7 cellular contexts compared by ENCODE assay signal in genomic region chr16:88810868-88811599, GRCh38. TPM values are rescaled to one million over a fixed set of nuclear protein-coding genes. Genes with fewer than 3 reads are reported as not detected.
DNase-seq lines count a peak whose midpoint lies in the region; ATAC-seq and TF ChIP-seq lines count a peak whose summit lies in the region.

No MANE protein-coding gene starts in this region.

- H3K36me3 Mint-ChIP-seq in H9 (ENCODE audit: insufficient read depth in 1 of 3, low read depth in 3 of 3) = peaks cover 17 to 49% (median 42%) of the 10 kb centered on the region in 3 experiments; a peak in 6 of 7 replicates

- H3K27me3 ChIP-seq in H9 (ENCODE audit: insufficient read depth, low read length) (no peaks in the 10 kb centered on the region), body of pancreas (no peaks in the 10 kb centered on the region), iPS DF 6.9 (ENCODE audit: control insufficient read depth, insufficient read depth, low read length) (no peaks in the 10 kb centered on the region), gastrocnemius medialis (no peaks in the 10 kb centered on the region)

- H3K36me3 ChIP-seq in body of pancreas (replicated peaks in 1 of 2; ENCODE audit: insufficient read depth in 1 of 2, low read depth in 2 of 2) (no peaks in the 10 kb centered on the region), iPS DF 6.9 (ENCODE audit: control insufficient read depth, insufficient read depth, low read length) (peaks cover 37% of the 10 kb centered on the region), gastrocnemius medialis (peaks cover 0 to 10% of the 10 kb centered on the region in 2 donors)

- peak overlapping the region; percentile 91 for H3K14ac ChIP-seq in H9 (ENCODE audit: insufficient read depth, low read length)

- TF ChIP-seq CTCF in GM13976 (IDR thresholded peaks at IDR 0.05; ENCODE audit: borderline replicate concordance, control extremely low read depth, extremely low read depth, insufficient read depth, missing control alignments) (no peak), H9 (conservative IDR thresholded peaks at IDR 0.05) (no peak), LNCaP clone FGC (IDR thresholded peaks at IDR 0.05; ENCODE audit: control insufficient read depth, extremely low read depth, insufficient read depth) (no peak), body of pancreas (IDR thresholded peaks at IDR 0.05) (no peak), gastrocnemius medialis (IDR thresholded peaks at IDR 0.05 in 4 of 5, conservative IDR thresholded peaks at IDR 0.05 in 1 of 5) (no peak)

- peak; percentile 79 for ATAC-seq in body of pancreas
- ATAC-seq in gastrocnemius medialis = peak; percentile 69 to 74

- H3K9ac ChIP-seq in H9 (ENCODE audit: extremely low read depth, insufficient read length, low read length) = peak overlapping the region; percentile 82

- H3K4ac ChIP-seq in H9 (ENCODE audit: low read depth, low read length) = no peak overlapping the region; the same call in 1 of the 2 replicates

- no peak overlapping the region for H2BK12ac ChIP-seq in H9 (ENCODE audit: insufficient read length, low read depth, low read length)

- H2AFZ ChIP-seq in H9 (ENCODE audit: low read length) = no peak overlapping the region

- intact Hi-C loops in body of pancreas (cut with DNase I) = loop anchor here (10.0 kb wide), 1 partner anchor 404 kb away; the partner anchor contains the start of gene ZNF778
- intact Hi-C loops in gastrocnemius medialis (cut with DNase I; ENCODE audit: low total_unique reads) = loop anchor here (1.0 to 10.0 kb wide), 7 partner anchors 8 to 946 kb away; partner anchors contain the start of genes ACSF3, CDH15, CDT1 and SLC7A5

- H2BK20ac ChIP-seq in H9 (ENCODE audit: low read depth, low read length, poor library complexity, severe bottlenecking) = no peak overlapping the region

- H4K20me1 ChIP-seq in H9 (ENCODE audit: control insufficient read depth, insufficient read depth, insufficient read length) = peaks cover 3% of the 10 kb centered on the region

- H2BK120ac ChIP-seq in H9 (ENCODE audit: low read depth, low read length, poor library complexity, severe bottlenecking) = peak overlapping the region; percentile 51

- H3T11ph ChIP-seq in H9 (ENCODE audit: low read length) = no peak overlapping the region

- no peaks in the 10 kb centered on the region for H3K9me3 Mint-ChIP-seq in H9

- H3K4me2 ChIP-seq in H9 (ENCODE audit: insufficient read depth, insufficient read length, low read length) = peak overlapping the region; percentile 81

- H2AK5ac ChIP-seq in H9 (ENCODE audit: insufficient read length, low read length) = no peak overlapping the region

- H2BK5ac ChIP-seq in H9 (ENCODE audit: insufficient read length, low read length) = no peak overlapping the region

- H3K4me1 Mint-ChIP-seq in H9 = peaks cover 6 to 10% of the 10 kb centered on the region in 2 experiments

- H3K56ac ChIP-seq in H9 (ENCODE audit: insufficient read length, low read depth, low read length) = no peak overlapping the region

- H3K4me1 ChIP-seq in H9 (ENCODE audit: insufficient read depth, low read length) (no peaks in the 10 kb centered on the region), body of pancreas (peaks cover 42% of the 10 kb centered on the region), iPS DF 6.9 (ENCODE audit: control insufficient read depth, insufficient read depth, low read length) (peaks cover 3% of the 10 kb centered on the region; the same call in 1 of the 2 replicates), gastrocnemius medialis (peaks cover 14 to 20% of the 10 kb centered on the region in 2 donors)

- peaks cover 3% of the 10 kb centered on the region; the same call in 1 of the 2 replicates for H3K79me2 ChIP-seq in H9 (ENCODE audit: insufficient read depth, low read length)

- TF ChIP-seq POLR2A in body of pancreas (IDR thresholded peaks at IDR 0.05) (peak; percentile 71 to 93 (median 84)), gastrocnemius medialis (IDR thresholded peaks at IDR 0.05) (peak in 1 of 2 donors; percentile 87)

- H3K27ac ChIP-seq in H9 (ENCODE audit: insufficient read length, low read depth, low read length) (no peak overlapping the region), body of pancreas (peak overlapping the region; percentile 56 to 97 (median 86)), iPS DF 6.9 (ENCODE audit: low read length) (no peak overlapping the region), gastrocnemius medialis (peak overlapping the region; percentile 81 to 91 (median 90))

- no peaks in the 10 kb centered on the region; the same call in 1 of the 2 replicates for H3K27me3 Mint-ChIP-seq in H9 (ENCODE audit: low read depth)

- peak overlapping the region in 2 of 3 experiments; percentile 94 to 96; a peak in 4 of 7 replicates for H3K27ac Mint-ChIP-seq in H9

- no peaks in the 10 kb centered on the region for H3K9me3 ChIP-seq in H9 (ENCODE audit: control insufficient read depth, low read depth, low read length)
- H3K9me3 ChIP-seq in body of pancreas = no peaks in the 10 kb centered on the region
- no peaks in the 10 kb centered on the region for H3K9me3 ChIP-seq in iPS DF 6.9 (ENCODE audit: control insufficient read depth, insufficient read depth, low read length)
- H3K9me3 ChIP-seq in gastrocnemius medialis = no peaks in the 10 kb centered on the region

- no peak overlapping the region for H2BK15ac ChIP-seq in H9 (ENCODE audit: low read depth, low read length)

- H3K23me2 ChIP-seq in H9 (ENCODE audit: insufficient read length, low read depth, low read length, poor library complexity, severe bottlenecking) = peaks cover 9% of the 10 kb centered on the region

- no peak overlapping the region for H4K5ac ChIP-seq in H9 (ENCODE audit: insufficient read length, low read depth, low read length)

- WGBS in H9 (ENCODE audit: extremely low coverage, insufficient read length, low lambda C conversion rate) = no CpG with 5 or more reads among the region's 45 CpGs
- 0 to 1% methylated on average over 5 to 45 of the region's 45 CpGs for WGBS in body of pancreas, 2 donors
- WGBS in iPS DF 6.9 (ENCODE audit: insufficient coverage, insufficient read length) = no CpG with 5 or more reads among the region's 45 CpGs

- DNase-seq in GM13976 (ENCODE audit: low spot score) = peak; percentile 86
- DNase-seq in H9 = peak; percentile 38
- no peak for DNase-seq in LNCaP clone FGC (ENCODE audit: low read depth)
- DNase-seq in T-helper 1 cell = peak; percentile 40 to 65 (median 45)
- DNase-seq in body of pancreas = peak; percentile 81 to 86 (median 82)
- no peak for DNase-seq in iPS DF 6.9 (ENCODE audit: low read depth, low spot score)
- DNase-seq in gastrocnemius medialis = peak; percentile 59 to 61

- no peaks in the 10 kb centered on the region for H3K79me1 ChIP-seq in H9 (ENCODE audit: insufficient read depth, low read depth, low read length, poor library complexity, severe bottlenecking)

- H3K4me3 Mint-ChIP-seq in H9 = peak overlapping the region; percentile 83 to 93

- H4K8ac ChIP-seq in H9 (replicated peaks; ENCODE audit: insufficient read length, low read depth, low read length) = no peak overlapping the region

- H3K18ac ChIP-seq in H9 (ENCODE audit: insufficient read length, low read depth, low read length) = peak overlapping the region; percentile 86

- H3K4me3 ChIP-seq in LNCaP clone FGC (ENCODE audit: low read depth, low read length) = peak overlapping the region; percentile 80
- H3K4me3 ChIP-seq in body of pancreas = peak overlapping the region; percentile 11 to 66
- H3K4me3 ChIP-seq in iPS DF 6.9 (ENCODE audit: low read length) = peak overlapping the region; percentile 78
- H3K4me3 ChIP-seq in gastrocnemius medialis = peak overlapping the region; percentile 70 to 81 (median 74)

- in situ Hi-C loops in GM13976 (cut with MboI; ENCODE audit: low sequenced_read_pairs, unreplicated experiment) (no loop called here), gastrocnemius medialis (cut with MboI; ENCODE audit: low sequenced_read_pairs in 4 of 4) (no loop called here)

- no peak overlapping the region for H4K91ac ChIP-seq in H9 (ENCODE audit: insufficient read length, low read depth, low read length)

- no peak overlapping the region for H3K23ac ChIP-seq in H9 (ENCODE audit: insufficient read length, low read depth, low read length)

RNA-seq across cellular contexts. Expression of gene APRT, which starts 0.7 kb away (rescaled TPM):
- total RNA-seq in H9 (2021) (246 and 254 TPM in 2 replicates), body of pancreas (100 to 1,000 TPM in 1 of 2 donors, 10 to 100 TPM in 1; 95.9 to 104 TPM), gastrocnemius medialis (10 to 100 TPM; 56.2 to 78.7 (median 62.4) TPM)

RNA-seq across cellular contexts. Expression of gene CDT1, which starts 7.4 kb away (rescaled TPM):
- total RNA-seq in H9 (2021) = 74.1 and 79.7 TPM in 2 replicates
- total RNA-seq in body of pancreas = 1 to 10 TPM in 1 of 2 donors, not detected in 1; 7.6 TPM
- 1 to 10 TPM in 1 of 4 donors, under 1 TPM in 2, not detected in 1; 0.31 to 2.5 (median 0.42) TPM for total RNA-seq in gastrocnemius medialis

RNA-seq across cellular contexts. Expression of gene PIEZO1, which starts 26.0 kb away (rescaled TPM):
- total RNA-seq in H9 (2021) (67.8 and 71.1 TPM in 2 replicates), body of pancreas (100 to 1,000 TPM in 1 of 2 donors, 10 to 100 TPM in 1; 61.0 to 269 TPM), gastrocnemius medialis (10 to 100 TPM in 3 of 4 donors, 1 to 10 TPM in 1; 9.0 to 37.0 (median 16.5) TPM)

RNA-seq across cellular contexts. Expression of gene GALNS, which starts 45.7 kb away (rescaled TPM):
- 20.0 and 20.3 TPM in 2 replicates for total RNA-seq in H9 (2021)
- total RNA-seq in body of pancreas = 10 to 100 TPM in 1 of 2 donors, 1 to 10 TPM in 1; 8.8 to 48.8 TPM
- total RNA-seq in gastrocnemius medialis = 10 to 100 TPM in 2 of 4 donors, 1 to 10 TPM in 2; 8.8 to 14.7 (median 10.0) TPM

RNA-seq across cellular contexts. Expression of gene TRAPPC2L, which starts 45.9 kb away (rescaled TPM):
- total RNA-seq in H9 (2021) (90.3 and 102 TPM in 2 replicates), body of pancreas (10 to 100 TPM in 1 of 2 donors, 1 to 10 TPM in 1; 7.6 to 35.5 TPM), gastrocnemius medialis (10 to 100 TPM; 17.8 to 27.9 (median 20.5) TPM)

Comparison
In these comparisons a context has a peak if more than half of its experiments do, and no peak if none do; other contexts are left out.
1. DNase-seq: peak in GM13976 (single experiment), H9 (single experiment), T-helper 1 cell (5 of 5), body of pancreas (4 of 4) and gastrocnemius medialis (2 of 2); none in LNCaP clone FGC (single experiment) and iPS DF 6.9 (single experiment).
2. H3K27ac ChIP-seq: peak in body of pancreas (4 of 4) and gastrocnemius medialis (4 of 4); none in H9 (single experiment) and iPS DF 6.9 (single experiment).
3. Peak in every context shown above with its lines, with median percentiles within 50 percentile points of each other: H3K4me3 ChIP-seq.